10 cellular contexts compared by ENCODE assay signal in the genomic region with DNA sequence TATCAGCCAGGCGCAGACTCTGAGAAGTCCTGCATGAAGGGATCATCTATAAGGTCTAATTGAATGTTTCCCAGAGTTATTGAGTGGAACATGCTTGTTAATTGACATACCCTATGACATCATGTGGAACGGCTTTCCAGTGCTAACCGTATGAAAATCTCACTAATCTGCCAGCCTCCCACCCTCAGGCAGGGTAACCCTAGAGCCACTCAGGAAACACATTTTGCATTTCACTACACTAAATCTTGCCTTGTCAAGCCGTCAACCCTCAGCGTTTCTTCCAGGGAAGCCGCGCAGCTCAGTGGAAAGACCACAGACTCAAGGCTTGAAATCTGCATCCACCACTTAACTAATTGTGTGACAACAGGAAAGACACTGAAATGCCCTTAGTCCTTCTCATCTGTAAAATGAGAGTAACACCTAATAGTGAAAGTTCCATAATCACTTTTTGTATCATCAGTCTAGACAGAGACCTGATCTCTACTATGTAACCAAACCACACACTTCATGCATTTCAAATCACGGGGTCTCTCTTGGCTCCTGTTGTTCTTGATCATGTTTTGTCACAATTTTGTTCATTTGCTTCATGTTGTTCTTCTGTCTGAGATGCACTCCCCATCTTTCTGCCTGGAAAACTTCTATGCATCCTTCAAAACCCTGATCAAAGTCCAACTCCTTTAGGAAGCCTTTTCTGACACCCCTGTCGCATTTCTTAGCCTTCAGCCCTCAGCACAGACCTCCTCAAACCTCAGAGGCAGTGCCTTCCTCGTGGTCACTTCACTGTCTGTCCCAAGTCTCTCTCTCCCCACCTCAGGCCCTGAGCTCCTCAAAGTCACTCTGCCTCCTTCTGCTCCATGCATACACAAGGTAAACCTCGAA.
DNase-seq lines count a peak whose midpoint lies in the region; ATAC-seq lines count a peak whose summit lies in the region.
"Had no signal": no experiment of that assay in that cellular context is flagged by ENCODE, and none has a peak within 500 bp of the region (broad histone marks: within the 10 kb centered on the region; RNA-seq: fewer than 3 reads in every experiment).

No MANE protein-coding gene starts in this region.

- no peaks in the 10 kb centered on the region for H3K36me3 ChIP-seq in CD8-positive, alpha-beta memory T cell (ENCODE audit: insufficient read depth, low read length)

- H3K4me1 ChIP-seq in CD8-positive, alpha-beta memory T cell (ENCODE audit: insufficient read depth, low read length) = no peaks in the 10 kb centered on the region

- H3K9me3 Mint-ChIP-seq in CD8-positive, alpha-beta memory T cell = peaks cover 0 to 3% (median 0%) of the 10 kb centered on the region in 5 donors
- peaks cover 2% of the 10 kb centered on the region for H3K9me3 Mint-ChIP-seq in activated naive CD8-positive, alpha-beta T cell treated with anti-CD3 and anti-CD28 coated beads for 36 hours

- H3K4me1 Mint-ChIP-seq in CD8-positive, alpha-beta memory T cell = peaks cover 13 to 27% (median 19%) of the 10 kb centered on the region in 3 donors
- peaks cover 43% of the 10 kb centered on the region for H3K4me1 Mint-ChIP-seq in activated naive CD8-positive, alpha-beta T cell treated with anti-CD3 and anti-CD28 coated beads for 36 hours

- POLR2A ChIA-PET in CD8-positive, alpha-beta memory T cell (lab: Charles Lee) = no interaction called here

- no peaks in the 10 kb centered on the region for H3K36me3 Mint-ChIP-seq in CD8-positive, alpha-beta memory T cell
- peaks cover 2% of the 10 kb centered on the region for H3K36me3 Mint-ChIP-seq in activated naive CD8-positive, alpha-beta T cell treated with anti-CD3 and anti-CD28 coated beads for 36 hours

- ATAC-seq in GM19328 (IDR thresholded peaks at IDR 0.05; ENCODE audit: unreplicated experiment) (peak; percentile 80), HG03095 (IDR thresholded peaks at IDR 0.05; ENCODE audit: unreplicated experiment) (peak; percentile 87)

- no peaks in the 10 kb centered on the region for H3K27me3 ChIP-seq in CD8-positive, alpha-beta memory T cell (ENCODE audit: insufficient read depth, low read length, poor library complexity, severe bottlenecking)

- H3K9me3 ChIP-seq in CD8-positive, alpha-beta memory T cell (ENCODE audit: low read length) = no peaks in the 10 kb centered on the region

- no peak overlapping the region for H3K4me3 Mint-ChIP-seq in CD8-positive, alpha-beta memory T cell
- H3K4me3 Mint-ChIP-seq in activated naive CD8-positive, alpha-beta T cell treated with anti-CD3 and anti-CD28 coated beads for 36 hours = no peak overlapping the region

- no peak overlapping the region for H3K27ac ChIP-seq in CD8-positive, alpha-beta memory T cell (ENCODE audit: low read depth, low read length)

- H3K27me3 Mint-ChIP-seq in CD8-positive, alpha-beta memory T cell = peaks cover 0 to 7% of the 10 kb centered on the region in 2 donors
- no peaks in the 10 kb centered on the region for H3K27me3 Mint-ChIP-seq in activated naive CD8-positive, alpha-beta T cell treated with anti-CD3 and anti-CD28 coated beads for 36 hours

- DNase-seq in CD8-positive, alpha-beta memory T cell = no peak
- DNase-seq in activated naive CD8-positive, alpha-beta T cell treated with anti-CD3 and anti-CD28 coated beads for 36 hours = peak; percentile 42
- DNase-seq in RKO (ENCODE audit: low spot score) = no peak
- DNase-seq in GM03348 (ENCODE audit: low spot score) = no peak
- no peak for DNase-seq in NK-92 (lab: John Stamatoyannopoulos, UW; ENCODE audit: unreplicated experiment)
- no peak for DNase-seq in HPDE6-E6E7 (ENCODE audit: extremely low spot score)
- DNase-seq: GF-D8, NCI-H526 had no signal

- CTCF ChIA-PET in CD8-positive, alpha-beta memory T cell (lab: Charles Lee) = no interaction called here

- no peak overlapping the region for H3K4me3 ChIP-seq in CD8-positive, alpha-beta memory T cell (ENCODE audit: low read length)

- H3K27ac Mint-ChIP-seq in CD8-positive, alpha-beta memory T cell = peak overlapping the region in 6 of 8 donors; percentile 24 to 79 (median 40)
- H3K27ac Mint-ChIP-seq in activated naive CD8-positive, alpha-beta T cell treated with anti-CD3 and anti-CD28 coated beads for 36 hours = peak overlapping the region; percentile 78
